ENCODE assay signal across 10 cellular contexts in the genomic region with DNA sequence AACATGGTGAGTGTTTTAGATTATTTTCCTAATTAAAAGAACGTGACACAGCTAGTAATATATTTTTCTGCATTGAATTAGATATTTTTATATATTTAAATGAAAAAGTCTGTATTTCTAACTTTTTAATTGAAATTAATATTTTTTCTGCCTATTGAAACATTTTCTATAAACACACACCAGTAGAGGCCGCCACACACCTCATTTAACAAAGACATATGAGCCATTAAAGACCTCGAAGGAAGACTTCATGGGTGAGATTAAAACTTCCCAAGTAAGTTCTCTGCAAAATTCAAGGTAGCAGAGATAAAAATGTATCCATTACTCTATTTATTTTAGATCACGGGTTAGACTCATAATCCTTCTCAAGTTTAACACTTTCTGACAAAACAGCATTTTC. TPM values are rescaled to one million over a fixed set of nuclear protein-coding genes. Genes with fewer than 3 reads are reported as not detected.
DNase-seq lines count a peak whose midpoint lies in the region; ATAC-seq and TF ChIP-seq lines count a peak whose summit lies in the region.
"Had no signal": no experiment of that assay in that cellular context is flagged by ENCODE, and none has a peak within 500 bp of the region (broad histone marks: within the 10 kb centered on the region; RNA-seq: fewer than 3 reads in every experiment).

No MANE protein-coding gene starts in this region.

- H4K20me1 ChIP-seq in DOHH2 (ENCODE audit: control insufficient read depth, insufficient read depth, low read depth, low read length), result no peaks in the 10 kb centered on the region

- no peak overlapping the region for H3K4me2 ChIP-seq in DOHH2 (ENCODE audit: low read length)

- no peaks in the 10 kb centered on the region for H3F3A ChIP-seq in DOHH2 (ENCODE audit: control insufficient read depth, insufficient read depth)

- H3K27ac ChIP-seq in DOHH2 (ENCODE audit: low read depth, low read length), result no peak overlapping the region

- no peak overlapping the region for H3K4me3 ChIP-seq in DOHH2 (ENCODE audit: low read length)

- H3K9me3 ChIP-seq in DOHH2 (ENCODE audit: control insufficient read depth, insufficient read depth, low read length), result no peaks in the 10 kb centered on the region

- no peaks in the 10 kb centered on the region for H3K36me3 Mint-ChIP-seq in activated naive CD4-positive, alpha-beta T cell treated with anti-CD3 and anti-CD28 coated beads, Interleukin-2, amount 50 U/mL, for 72 hours

- DNase-seq in KBM-7 (peak; percentile 10), astrocyte of the hippocampus (ENCODE audit: low read depth, low spot score) (peak; percentile 36), medulla oblongata (ENCODE audit: extremely low spot score) (peak; percentile 75), SKM-1 treated with dmso at 0.1 percent for 144 hours (lab: John Stamatoyannopoulos, UW; ENCODE audit: unreplicated experiment) (no peak)
- DNase-seq in activated naive CD4-positive, alpha-beta T cell treated with anti-CD3 and anti-CD28 coated beads, Interleukin-2, amount 50 U/mL, for 72 hours (ENCODE audit: low spot score in 2 of 2), result no peak
- no peak for DNase-seq in NK-92 treated with Interleukin-12 subunit alpha and Interleukin-12 subunit beta, amount 100 ng/mL, for 24 hours (lab: John Stamatoyannopoulos, UW)
- DNase-seq: effector CD8-positive, alpha-beta T cell; NCI-H1930 had no signal

- H3K9me3 Mint-ChIP-seq in activated naive CD4-positive, alpha-beta T cell treated with anti-CD3 and anti-CD28 coated beads, Interleukin-2, amount 50 U/mL, for 72 hours, result no peaks in the 10 kb centered on the region

- no peaks in the 10 kb centered on the region for H3K4me1 ChIP-seq in DOHH2 (ENCODE audit: control insufficient read depth, low read length)

- peak; percentile 13 for TF ChIP-seq CTCF in DOHH2 (IDR thresholded peaks at IDR 0.05; ENCODE audit: low read depth, low read length, poor library complexity, severe bottlenecking)

- no peaks in the 10 kb centered on the region for H3K27me3 ChIP-seq in DOHH2 (ENCODE audit: control insufficient read depth, low read length)

- ATAC-seq in esophagus mucosa, result no peak
- no peak for ATAC-seq in activated naive CD4-positive, alpha-beta T cell treated with anti-CD3 and anti-CD28 coated beads, Interleukin-2, amount 50 U/mL, for 72 hours

- no peak overlapping the region for H3K27ac Mint-ChIP-seq in activated naive CD4-positive, alpha-beta T cell treated with anti-CD3 and anti-CD28 coated beads, Interleukin-2, amount 50 U/mL, for 72 hours

- in situ Hi-C loops in KBM-7 (cut with MboI; ENCODE audit: low pct_unique_long_range_greater_than_20kb, low sequenced_read_pairs), result no loop called here

- no peaks in the 10 kb centered on the region for H3K79me2 ChIP-seq in DOHH2 (ENCODE audit: control insufficient read depth, low read length)

- no peaks in the 10 kb centered on the region for H3K36me3 ChIP-seq in DOHH2 (ENCODE audit: control insufficient read depth, low read length)

- no peaks in the 10 kb centered on the region for H3K9me2 ChIP-seq in DOHH2 (replicated peaks; ENCODE audit: control insufficient read depth, low read length)

RNA-seq across cellular contexts. Expression of gene SLITRK2, which starts 8.3 kb away (rescaled TPM):
- total RNA-seq in esophagus mucosa, result not detected
- total RNA-seq in activated naive CD4-positive, alpha-beta T cell treated with anti-CD3 and anti-CD28 coated beads, Interleukin-2, amount 50 U/mL, for 72 hours, result not detected

Comparison
In these comparisons a context has a peak if more than half of its experiments do, and no peak if none do; other contexts are left out.
1. DNase-seq: peak in KBM-7 (single experiment), astrocyte of the hippocampus (single experiment) and medulla oblongata (single experiment); none in SKM-1 treated with dmso at 0.1 percent for 144 hours (single experiment), activated naive CD4-positive, alpha-beta T cell treated with anti-CD3 and anti-CD28 coated beads, Interleukin-2, amount 50 U/mL, for 72 hours (0 of 2) and NK-92 treated with Interleukin-12 subunit alpha and Interleukin-12 subunit beta, amount 100 ng/mL, for 24 hours (single experiment).